In the genomic region with DNA sequence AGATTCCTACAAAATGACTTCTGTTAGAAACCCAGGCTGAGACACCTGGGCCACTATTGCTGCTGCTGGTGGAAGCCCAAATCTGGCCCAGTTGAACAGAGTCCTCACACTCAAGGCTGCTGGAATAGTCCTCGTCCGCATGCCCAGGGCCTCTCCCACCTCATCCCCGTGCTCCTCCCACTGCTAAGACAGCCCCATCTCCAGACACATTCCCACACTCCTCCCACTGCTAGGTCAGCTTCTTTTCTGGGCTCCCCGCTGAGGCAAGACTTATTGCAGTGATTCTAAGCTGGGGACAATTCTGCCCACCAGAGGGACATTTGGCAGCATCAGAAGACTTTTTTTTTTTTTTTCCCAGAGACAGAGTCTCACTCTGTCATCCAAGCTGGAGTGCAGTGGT, we compare ENCODE assay signal across 26 cellular contexts. TPM values are rescaled to one million over a fixed set of nuclear protein-coding genes. Genes with fewer than 3 reads are reported as not detected.
A peak's percentile ranks its signal among the peaks of the same experiment; 100 is the strongest.
DNase-seq lines count a peak whose midpoint lies in the region; ATAC-seq and TF ChIP-seq lines count a peak whose summit lies in the region.
"Had no signal": no experiment of that assay in that cellular context is flagged by ENCODE, and none has a peak within 500 bp of the region (broad histone marks: within the 10 kb centered on the region; RNA-seq: fewer than 3 reads in every experiment).

No MANE protein-coding gene starts in this region.

- no CpG with 5 or more reads among the region's 4 CpGs for WGBS in mesendoderm (ENCODE audit: extremely low coverage, insufficient coverage, low lambda C conversion rate)

- H3K79me1 ChIP-seq in mesendoderm (ENCODE audit: low read length) = no peaks in the 10 kb centered on the region

- peaks cover 20% of the 10 kb centered on the region for H3K36me3 Mint-ChIP-seq in T-helper 2 cell treated with Interferon-gamma antibody and Interleukin-4, amounts not matched to agents 5 μg/mL and 100 μg/mL, for 36 hours (ENCODE audit: low read depth)
- H3K36me3 Mint-ChIP-seq in chondrocyte (ENCODE audit: low read depth) = peaks cover 5% of the 10 kb centered on the region
- H3K36me3 Mint-ChIP-seq: activated naive CD4-positive, alpha-beta T cell treated with anti-CD3 and anti-CD28 coated beads, Interleukin-2, amount 50 U/mL, for 24 hours had no signal

- intact Hi-C loops in mucosa of descending colon (cut with DNase I, micrococcal nuclease) = no loop called here
- intact Hi-C loops in gastrocnemius medialis (cut with DNase I; ENCODE audit: low total_unique reads) = no loop called here

- H3K9me3 Mint-ChIP-seq in T-helper 2 cell treated with Interferon-gamma antibody and Interleukin-4, amounts not matched to agents 5 μg/mL and 100 μg/mL, for 36 hours = no peaks in the 10 kb centered on the region
- no peaks in the 10 kb centered on the region for H3K9me3 Mint-ChIP-seq in chondrocyte (ENCODE audit: low read depth)
- H3K9me3 Mint-ChIP-seq: activated naive CD4-positive, alpha-beta T cell treated with anti-CD3 and anti-CD28 coated beads, Interleukin-2, amount 50 U/mL, for 24 hours; activated T-cell treated with anti-CD3 and anti-CD28 coated beads, Interleukin-2, amount 50 U/mL, for 72 hours; immature natural killer cell; naive thymus-derived CD4-positive, alpha-beta T cell; stimulated activated naive CD8-positive, alpha-beta T cell treated with anti-CD3 and anti-CD28 coated beads, Interleukin-15, Interleukin-2, amounts not matched to agents 100 ng/mL and 50 ng/mL, for 24 hours; type B pancreatic cell had no signal

- H3K4me1 ChIP-seq in mesendoderm (ENCODE audit: control insufficient read depth, low read depth, low read length) (no peaks in the 10 kb centered on the region), mucosa of descending colon (ENCODE audit: low read depth) (no peaks in the 10 kb centered on the region), gastrocnemius medialis (peaks cover 4 to 20% of the 10 kb centered on the region in 2 donors)

- no peak overlapping the region for H3K23ac ChIP-seq in mesendoderm (ENCODE audit: low read length)

- no peak overlapping the region for H2BK5ac ChIP-seq in mesendoderm (ENCODE audit: low read length)

- H3K27me3 Mint-ChIP-seq in T-helper 2 cell treated with Interferon-gamma antibody and Interleukin-4, amounts not matched to agents 5 μg/mL and 100 μg/mL, for 36 hours (ENCODE audit: low read depth) = no peaks in the 10 kb centered on the region
- no peaks in the 10 kb centered on the region for H3K27me3 Mint-ChIP-seq in chondrocyte (ENCODE audit: low read depth)
- H3K27me3 Mint-ChIP-seq: activated naive CD4-positive, alpha-beta T cell treated with anti-CD3 and anti-CD28 coated beads, Interleukin-2, amount 50 U/mL, for 24 hours; B cell; naive thymus-derived CD4-positive, alpha-beta T cell; progenitor cell of endocrine pancreas; stimulated activated naive CD8-positive, alpha-beta T cell treated with anti-CD3 and anti-CD28 coated beads, Interleukin-15, Interleukin-2, amounts not matched to agents 100 ng/mL and 50 ng/mL, for 24 hours; type B pancreatic cell had no signal

- H3K36me3 ChIP-seq in mesendoderm (ENCODE audit: control insufficient read depth, insufficient read depth, low read length) (no peaks in the 10 kb centered on the region), mucosa of descending colon (ENCODE audit: low read depth) (no peaks in the 10 kb centered on the region), gastrocnemius medialis (no peaks in the 10 kb centered on the region)

- CTCF ChIA-PET in RWPE1 (lab: Yijun Ruan, JAX) = no interaction called here

- no peak overlapping the region for H3K4me3 Mint-ChIP-seq in T-helper 2 cell treated with Interferon-gamma antibody and Interleukin-4, amounts not matched to agents 5 μg/mL and 100 μg/mL, for 36 hours
- H3K4me3 Mint-ChIP-seq in chondrocyte (ENCODE audit: unreplicated experiment) = no peak overlapping the region
- H3K4me3 Mint-ChIP-seq: activated naive CD4-positive, alpha-beta T cell treated with anti-CD3 and anti-CD28 coated beads, Interleukin-2, amount 50 U/mL, for 24 hours; activated T-cell treated with anti-CD3 and anti-CD28 coated beads, Interleukin-2, amount 50 U/mL, for 72 hours; B cell; immature natural killer cell; naive thymus-derived CD4-positive, alpha-beta T cell; stimulated activated naive CD8-positive, alpha-beta T cell treated with anti-CD3 and anti-CD28 coated beads, Interleukin-15, Interleukin-2, amounts not matched to agents 100 ng/mL and 50 ng/mL, for 24 hours; type B pancreatic cell had no signal

- no peak overlapping the region for H3K18ac ChIP-seq in mesendoderm (ENCODE audit: low read length)

- H3K9me3 ChIP-seq in mucosa of descending colon (no peaks in the 10 kb centered on the region), gastrocnemius medialis (no peaks in the 10 kb centered on the region)

- no peak overlapping the region for H2AK5ac ChIP-seq in mesendoderm (ENCODE audit: low read length)

- H3K27ac ChIP-seq in mesendoderm (ENCODE audit: low read depth, low read length) (no peak overlapping the region), temporal lobe (ENCODE audit: low read depth, low read length) (peak overlapping the region; percentile 98), RWPE1 (no peak overlapping the region), gastrocnemius medialis (no peak overlapping the region)

- TF ChIP-seq POLR2A in gastrocnemius medialis (IDR thresholded peaks at IDR 0.05) = no peak

- no peak overlapping the region for H3K4ac ChIP-seq in mesendoderm (ENCODE audit: low read depth, low read length)

- no peak overlapping the region for H2BK15ac ChIP-seq in mesendoderm (replicated peaks; ENCODE audit: low read depth)

- no peak overlapping the region for H3K56ac ChIP-seq in mesendoderm (ENCODE audit: low read length)

- no peak overlapping the region for H3K4me2 ChIP-seq in mesendoderm (ENCODE audit: low read length)

- no peaks in the 10 kb centered on the region for H3K27me3 ChIP-seq in mesendoderm (ENCODE audit: insufficient read depth, low read length, poor library complexity)
- H3K27me3 ChIP-seq in gastrocnemius medialis = no peaks in the 10 kb centered on the region

- H3K79me2 ChIP-seq in mesendoderm (ENCODE audit: control insufficient read depth, insufficient read depth, low read length) = no peaks in the 10 kb centered on the region

- H3K4me3 ChIP-seq in mesendoderm (ENCODE audit: low read length) (no peak overlapping the region), mucosa of descending colon (no peak overlapping the region), gastrocnemius medialis (no peak overlapping the region)
- H3K4me3 ChIP-seq: skin epidermis had no signal

- H2BK120ac ChIP-seq in mesendoderm (ENCODE audit: low read depth, low read length) = no peak overlapping the region

- in situ Hi-C loops in gastrocnemius medialis (cut with MboI; ENCODE audit: low sequenced_read_pairs in 4 of 4) = no loop called here

- no peak for ATAC-seq in mucosa of descending colon
- ATAC-seq in gastrocnemius medialis = no peak
- ATAC-seq: activated T-cell treated with anti-CD3 and anti-CD28 coated beads, Interleukin-2, amount 50 U/mL, for 72 hours had no signal

- peaks cover 11% of the 10 kb centered on the region for H3K4me1 Mint-ChIP-seq in T-helper 2 cell treated with Interferon-gamma antibody and Interleukin-4, amounts not matched to agents 5 μg/mL and 100 μg/mL, for 36 hours (ENCODE audit: low read depth)
- peaks cover 3% of the 10 kb centered on the region for H3K4me1 Mint-ChIP-seq in chondrocyte (ENCODE audit: low read depth)
- H3K4me1 Mint-ChIP-seq: activated naive CD4-positive, alpha-beta T cell treated with anti-CD3 and anti-CD28 coated beads, Interleukin-2, amount 50 U/mL, for 24 hours had no signal

- POLR2A ChIA-PET in RWPE1 (lab: Yijun Ruan, JAX; ENCODE audit: low non-redundant PET) = no interaction called here

- no peak overlapping the region for H3K9ac ChIP-seq in mesendoderm (ENCODE audit: low read length)

- DNase-seq in T-helper 2 cell treated with Interferon-gamma antibody and Interleukin-4, amounts not matched to agents 5 μg/mL and 100 μg/mL, for 36 hours (ENCODE audit: low spot score) = no peak
- DNase-seq in T-helper 2 cell (no peak), chondrocyte (ENCODE audit: low spot score) (peak; percentile 33), mesendoderm (peak; percentile 86), RWPE1 (ENCODE audit: low spot score) (no peak), mucosa of descending colon (no peak), gastrocnemius medialis (no peak)
- DNase-seq: 8988T; activated CD4-positive, alpha-beta T cell treated with anti-CD3 and anti-CD28 coated beads for 4 hours; activated T-cell treated with anti-CD3 and anti-CD28 coated beads, Interleukin-2, amount 50 U/mL, for 72 hours; EL; glutamatergic neuron; HCEC 1CT; immature natural killer cell; naive thymus-derived CD4-positive, alpha-beta T cell; NCI-H1092 treated with DMSO at 0.1 percent for 48 hours; NCI-H2081; NCI-H524 treated with DMSO at 0.1 percent for 48 hours; SW 1271 had no signal

- H4K8ac ChIP-seq in mesendoderm (ENCODE audit: low read depth, low read length) = no peak overlapping the region

- peak overlapping the region; percentile 41 for H3K27ac Mint-ChIP-seq in T-helper 2 cell treated with Interferon-gamma antibody and Interleukin-4, amounts not matched to agents 5 μg/mL and 100 μg/mL, for 36 hours
- no peak overlapping the region for H3K27ac Mint-ChIP-seq in chondrocyte (ENCODE audit: unreplicated experiment)
- H3K27ac Mint-ChIP-seq: activated naive CD4-positive, alpha-beta T cell treated with anti-CD3 and anti-CD28 coated beads, Interleukin-2, amount 50 U/mL, for 24 hours; activated T-cell treated with anti-CD3 and anti-CD28 coated beads, Interleukin-2, amount 50 U/mL, for 72 hours; B cell; progenitor cell of endocrine pancreas; stimulated activated naive CD8-positive, alpha-beta T cell treated with anti-CD3 and anti-CD28 coated beads, Interleukin-15, Interleukin-2, amounts not matched to agents 100 ng/mL and 50 ng/mL, for 24 hours; type B pancreatic cell had no signal

- H4K5ac ChIP-seq in mesendoderm (ENCODE audit: low read length) = no peak overlapping the region

- no peak for TF ChIP-seq CTCF in chondrocyte (IDR thresholded peaks at IDR 0.05)
- no peak for TF ChIP-seq CTCF in RWPE1 (conservative IDR thresholded peaks at IDR 0.05; ENCODE audit: low read depth)
- TF ChIP-seq CTCF in mucosa of descending colon (IDR thresholded peaks at IDR 0.05) = no peak
- TF ChIP-seq CTCF in gastrocnemius medialis (IDR thresholded peaks at IDR 0.05 in 4 of 5, conservative IDR thresholded peaks at IDR 0.05 in 1 of 5) = no peak

RNA-seq across cellular contexts. Expression of a gene that starts 35.2 kb away (rescaled TPM):
- total RNA-seq in chondrocyte (5.3 to 5.7 TPM (median 5.5 TPM) in 3 replicates), temporal lobe (2.5 TPM), mucosa of descending colon (10 to 100 TPM in 1 of 3 donors, 1 to 10 TPM in 2; 2.9 to 12.1 (median 7.7) TPM), gastrocnemius medialis (1 to 10 TPM in 1 of 4 donors, under 1 TPM in 3; 0.51 to 3.2 (median 0.81) TPM)
- polyA plus RNA-seq in mesendoderm (2013, experiment 1 of 2) = 14.1 TPM
- polyA plus RNA-seq in mesendoderm (2013, experiment 2 of 2) = 13.8 TPM

Comparison
In these comparisons a context has a peak if more than half of its experiments do, and no peak if none do; other contexts are left out.
1. DNase-seq: peak in chondrocyte (single experiment) and mesendoderm (single experiment); none in T-helper 2 cell treated with Interferon-gamma antibody and Interleukin-4, amounts not matched to agents 5 μg/mL and 100 μg/mL, for 36 hours (single experiment), T-helper 2 cell (0 of 5), RWPE1 (single experiment), mucosa of descending colon (0 of 3) and gastrocnemius medialis (0 of 2).